In genomic region chr17:48603959-48604769, GRCh38 we compare ENCODE assay signal across 13 cellular contexts. TPM values are rescaled to one million over a fixed set of nuclear protein-coding genes. Genes with fewer than 3 reads are reported as not detected.
DNase-seq lines count a peak whose midpoint lies in the region; ATAC-seq and TF ChIP-seq lines count a peak whose summit lies in the region.
"Had no signal": no experiment of that assay in that cellular context is flagged by ENCODE, and none has a peak within 500 bp of the region (broad histone marks: within the 10 kb centered on the region; RNA-seq: fewer than 3 reads in every experiment).

No MANE protein-coding gene starts in this region.

- peaks cover 26% of the 10 kb centered on the region for H3K36me3 Mint-ChIP-seq in type B pancreatic cell

- H3K36me3 ChIP-seq in SJCRH30 = no peaks in the 10 kb centered on the region

- TF ChIP-seq CTCF in type B pancreatic cell (conservative IDR thresholded peaks at IDR 0.05) = no peak

- H3K27me3 ChIP-seq in SJCRH30 = no peaks in the 10 kb centered on the region; the same call in 1 of the 2 replicates

- H3K4me3 ChIP-seq in SJCRH30 = peak overlapping the region; percentile 62

- peak; percentile 24 for DNase-seq in DMS153 (lab: John Stamatoyannopoulos, UW)
- DNase-seq in DMS153 treated with DMSO at 0.1 percent for 48 hours (lab: John Stamatoyannopoulos, UW; ENCODE audit: unreplicated experiment) = no peak
- peak; percentile 73 to 78 for DNase-seq in SJCRH30
- peak; percentile 62 for DNase-seq in kidney glomerular epithelial cell (lab: John Stamatoyannopoulos, UW)
- no peak for DNase-seq in type B pancreatic cell (ENCODE audit: extremely low spot score, unreplicated experiment)
- DNase-seq in stimulated activated CD4-positive, alpha-beta T cell treated with anti-CD3 and anti-CD28 coated beads, Interleukin-2, amount 100 ng/mL, for 48 hours = no peak
- DNase-seq in NCI-H82 treated with DMSO at 0.1 percent for 48 hours (lab: John Stamatoyannopoulos, UW; ENCODE audit: unreplicated experiment) = no peak
- DNase-seq: effector CD8-positive, alpha-beta T cell; NCI-H1417 treated with DMSO at 0.1 percent for 48 hours; stimulated activated CD4-positive, alpha-beta T cell treated with anti-CD3 and anti-CD28 coated beads, Interleukin-2, amount 100 ng/mL, for 24 hours; T-helper 2 cell had no signal

- H3K4me1 ChIP-seq in SJCRH30 = no peaks in the 10 kb centered on the region

- no peak for ATAC-seq in GM19023 (IDR thresholded peaks at IDR 0.05; ENCODE audit: unreplicated experiment)

- H3K9me3 Mint-ChIP-seq in type B pancreatic cell = no peaks in the 10 kb centered on the region

- H3K4me3 Mint-ChIP-seq in type B pancreatic cell = peak overlapping the region; percentile 84

- H3K4me1 Mint-ChIP-seq in type B pancreatic cell (ENCODE audit: unreplicated experiment) = peaks cover 14% of the 10 kb centered on the region

- peak overlapping the region; percentile 66 for H3K27ac Mint-ChIP-seq in type B pancreatic cell

- no peaks in the 10 kb centered on the region for H3K9me3 ChIP-seq in SJCRH30 (replicated peaks)

- H3K27me3 Mint-ChIP-seq in type B pancreatic cell = peaks cover 99% of the 10 kb centered on the region

- H3K27ac ChIP-seq in SJCRH30 = peak overlapping the region; percentile 48

RNA-seq across cellular contexts. Expression of gene HOXB6, which starts 0.6 kb away (rescaled TPM):
- total RNA-seq in SJCRH30 (2014; rRNA removed; shearing (Covaris generic)) = 6.2 and 7.5 TPM in 2 replicates
- total RNA-seq in type B pancreatic cell (ENCODE audit: low replicate concordance) = 17.6 and 20.3 TPM in 2 replicates

RNA-seq across cellular contexts. Expression of gene HOXB7, which starts 6.7 kb away (rescaled TPM):
- total RNA-seq in SJCRH30 (2014; rRNA removed; shearing (Covaris generic)) = 18.8 and 23.1 TPM in 2 replicates
- total RNA-seq in type B pancreatic cell (ENCODE audit: low replicate concordance) = 9.8 and 11.7 TPM in 2 replicates

RNA-seq across cellular contexts. Expression of gene HOXB5, which starts 10.6 kb away (rescaled TPM):
- 0.51 and 0.61 TPM in 2 replicates for total RNA-seq in SJCRH30 (2014; rRNA removed; shearing (Covaris generic))
- 10.1 and 20.8 TPM in 2 replicates for total RNA-seq in type B pancreatic cell (ENCODE audit: low replicate concordance)

RNA-seq across cellular contexts. Expression of gene HOXB8, which starts 10.9 kb away (rescaled TPM):
- 0.13 and 0.38 TPM in 2 replicates for total RNA-seq in SJCRH30 (2014; rRNA removed; shearing (Covaris generic))
- total RNA-seq in type B pancreatic cell (ENCODE audit: low replicate concordance) = 16.0 and 17.1 TPM in 2 replicates
- total RNA-seq: liver had no signal

RNA-seq across cellular contexts. Expression of gene HOXB3, which starts 14.1 kb away (rescaled TPM):
- total RNA-seq in SJCRH30 (2014; rRNA removed; shearing (Covaris generic)) = 7.4 and 8.8 TPM in 2 replicates
- total RNA-seq in type B pancreatic cell (ENCODE audit: low replicate concordance) = 46.9 and 93.7 TPM in 2 replicates

Comparison
In these comparisons a context has a peak if more than half of its experiments do, and no peak if none do; other contexts are left out.
1. DNase-seq: peak in DMS153 (single experiment), SJCRH30 (2 of 2) and kidney glomerular epithelial cell (single experiment); none in DMS153 treated with DMSO at 0.1 percent for 48 hours (single experiment), type B pancreatic cell (single experiment), stimulated activated CD4-positive, alpha-beta T cell treated with anti-CD3 and anti-CD28 coated beads, Interleukin-2, amount 100 ng/mL, for 48 hours (0 of 2) and NCI-H82 treated with DMSO at 0.1 percent for 48 hours (single experiment).